Comparison of ENCODE assay signal across 9 cellular contexts in the genomic region with DNA sequence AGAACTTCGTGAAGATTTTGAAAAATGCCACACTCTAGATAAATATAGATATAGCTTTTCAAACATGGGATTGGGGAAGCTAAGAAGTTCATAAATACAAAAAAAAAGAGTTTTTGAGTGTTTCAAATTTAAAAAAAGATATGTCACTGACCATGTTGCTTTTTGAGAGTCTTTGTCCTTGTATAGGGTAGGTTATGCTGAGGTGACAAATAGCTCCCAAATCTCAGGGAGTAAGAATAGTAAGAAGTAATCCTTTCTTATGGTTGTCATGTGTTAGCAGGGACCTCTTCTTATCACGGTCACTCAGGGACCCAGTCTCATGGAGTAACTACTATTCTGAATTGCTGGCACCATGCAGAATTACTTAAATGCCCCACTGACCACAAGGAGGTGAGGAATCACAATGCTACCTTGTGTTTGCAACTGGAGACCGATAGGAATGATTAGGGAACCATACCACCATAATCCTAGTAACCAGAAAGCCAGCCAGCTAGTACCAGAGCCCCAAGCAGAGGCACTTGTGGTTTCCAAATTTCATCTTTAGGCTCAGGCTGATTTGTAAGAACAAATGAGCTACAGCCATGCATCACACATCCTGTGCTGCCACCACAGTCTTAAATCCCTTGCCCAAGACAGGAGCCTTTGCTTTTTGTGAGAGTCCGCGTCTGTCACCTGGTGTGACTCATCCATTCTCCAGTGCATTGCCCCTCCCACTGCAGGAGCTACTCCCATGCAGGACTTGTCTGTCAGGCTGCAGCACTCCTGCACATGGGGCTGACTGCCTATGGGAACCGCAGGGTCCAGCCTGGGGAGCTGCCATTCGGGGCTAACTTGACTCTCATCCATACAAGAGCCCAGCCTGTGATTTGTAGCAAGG. TPM values are rescaled to one million over a fixed set of nuclear protein-coding genes. Genes with fewer than 3 reads are reported as not detected.
DNase-seq lines count a peak whose midpoint lies in the region; ATAC-seq and TF ChIP-seq lines count a peak whose summit lies in the region.
"Had no signal": no experiment of that assay in that cellular context is flagged by ENCODE, and none has a peak within 500 bp of the region (broad histone marks: within the 10 kb centered on the region; RNA-seq: fewer than 3 reads in every experiment).

No MANE protein-coding gene starts in this region.

- DNase-seq in EH (ENCODE audit: low read depth) (peak; percentile 24), HT1080 (ENCODE audit: low read depth) (peak; percentile 87), kidney epithelial cell (ENCODE audit: low read depth) (peak; percentile 78), cerebellum (ENCODE audit: low spot score) (no peak), mesenteric fat pad (ENCODE audit: low spot score) (no peak)
- DNase-seq in activated T-cell treated with anti-CD3 and anti-CD28 coated beads, Interleukin-2, amount 50 U/mL, for 24 hours, result peak; percentile 41

- no peak overlapping the region for H3K27ac Mint-ChIP-seq in activated T-cell treated with anti-CD3 and anti-CD28 coated beads, Interleukin-2, amount 50 U/mL, for 24 hours

- TF ChIP-seq CTCF in kidney epithelial cell (IDR thresholded peaks at IDR 0.05; ENCODE audit: insufficient read depth, low read length, poor library complexity, severe bottlenecking), result no peak

- peaks cover 7% of the 10 kb centered on the region for H3K27me3 Mint-ChIP-seq in activated T-cell treated with anti-CD3 and anti-CD28 coated beads, Interleukin-2, amount 50 U/mL, for 24 hours

- ATAC-seq in HG02588 (IDR thresholded peaks at IDR 0.05; ENCODE audit: unreplicated experiment) (no peak), GM19467 (IDR thresholded peaks at IDR 0.05; ENCODE audit: unreplicated experiment) (no peak)

- H3K9me3 Mint-ChIP-seq in activated T-cell treated with anti-CD3 and anti-CD28 coated beads, Interleukin-2, amount 50 U/mL, for 24 hours, result no peaks in the 10 kb centered on the region

- H3K4me3 ChIP-seq in kidney epithelial cell (ENCODE audit: low read depth, low read length), result no peak overlapping the region
- H3K4me3 ChIP-seq: skin epidermis had no signal

- no peaks in the 10 kb centered on the region for H3K27me3 ChIP-seq in kidney epithelial cell (ENCODE audit: control insufficient read depth, insufficient read depth, low read length)

- no peak overlapping the region for H3K4me3 Mint-ChIP-seq in activated T-cell treated with anti-CD3 and anti-CD28 coated beads, Interleukin-2, amount 50 U/mL, for 24 hours

- H3K36me3 ChIP-seq in kidney epithelial cell (ENCODE audit: control insufficient read depth, insufficient read depth, low read length), result no peaks in the 10 kb centered on the region

- H3K4me1 Mint-ChIP-seq in activated T-cell treated with anti-CD3 and anti-CD28 coated beads, Interleukin-2, amount 50 U/mL, for 24 hours (ENCODE audit: low read depth), result peaks cover 7% of the 10 kb centered on the region

- H3K36me3 Mint-ChIP-seq in activated T-cell treated with anti-CD3 and anti-CD28 coated beads, Interleukin-2, amount 50 U/mL, for 24 hours (ENCODE audit: low read depth), result no peaks in the 10 kb centered on the region

RNA-seq across cellular contexts. Expression of a gene that starts 42.4 kb away (rescaled TPM):
- 0.97 and 1.8 TPM in 2 replicates for total RNA-seq in HT1080 (2014; rRNA removed; shearing (Covaris generic))
- 2.5 and 3.0 TPM in 2 replicates for polyA plus RNA-seq in HT1080 (2015; cell fraction: cytosol; rRNA removed)
- polyA plus RNA-seq in HT1080 (2015; cell fraction: nucleus; rRNA removed), result 5.6 and 5.7 TPM in 2 replicates
- total RNA-seq in kidney epithelial cell, result 5.5 and 7.7 TPM in 2 replicates
- total RNA-seq in cerebellum, result 0.18 TPM
- total RNA-seq in mesenteric fat pad, result not detected

Comparison
In these comparisons a context has a peak if more than half of its experiments do, and no peak if none do; other contexts are left out.
1. DNase-seq: peak in EH (single experiment), HT1080 (single experiment), activated T-cell treated with anti-CD3 and anti-CD28 coated beads, Interleukin-2, amount 50 U/mL, for 24 hours (single experiment) and kidney epithelial cell (single experiment); none in cerebellum (single experiment) and mesenteric fat pad (single experiment).